ENCODE assay signal across 8 cellular contexts in the genomic region with DNA sequence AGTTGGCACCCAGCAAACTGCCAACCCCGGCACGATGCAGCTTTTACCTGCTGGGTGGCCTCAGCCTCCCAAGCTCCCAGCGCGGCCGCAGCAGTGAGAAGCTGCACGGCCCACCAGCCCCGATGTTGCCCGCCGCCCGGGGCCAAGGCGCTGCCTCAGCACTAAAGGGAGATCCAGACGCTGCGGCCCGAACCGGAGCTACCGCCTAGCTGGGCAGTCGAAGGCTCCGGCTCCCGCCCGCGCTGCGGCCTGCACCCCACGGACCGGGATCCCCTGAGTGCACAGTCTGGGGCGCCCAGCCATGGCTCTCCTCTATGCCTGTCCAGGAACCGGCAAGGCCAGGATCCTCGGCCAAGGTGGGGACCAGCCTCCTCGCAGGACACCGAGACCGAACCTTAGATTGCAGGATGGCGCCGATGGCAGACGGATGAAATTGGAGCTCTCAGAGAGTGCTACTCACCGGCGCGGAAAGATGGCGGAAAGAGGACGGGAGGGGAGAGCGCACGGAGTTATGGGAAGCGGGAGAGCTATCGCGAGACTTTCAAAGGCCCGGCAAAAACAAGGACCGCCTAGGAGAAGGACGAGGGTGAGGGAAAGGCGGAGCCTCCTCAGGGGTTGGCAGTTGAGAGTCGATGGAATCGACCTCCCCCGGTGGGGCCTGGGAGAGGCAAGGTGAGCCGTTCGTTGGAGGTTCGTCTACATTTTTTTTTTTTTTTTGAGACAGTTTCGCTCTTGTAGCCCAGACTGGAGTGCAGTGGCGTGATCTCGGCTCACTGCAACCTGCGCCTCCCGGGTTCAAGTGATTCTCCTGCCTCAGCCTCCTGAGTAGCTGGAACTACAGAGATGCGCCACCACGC. TPM values are rescaled to one million over a fixed set of nuclear protein-coding genes. Genes with fewer than 3 reads are reported as not detected.
DNase-seq lines count a peak whose midpoint lies in the region; ATAC-seq and TF ChIP-seq lines count a peak whose summit lies in the region.

A gene (minus strand): TSS at position 485 of the 857 bp plus-strand sequence. CDS start 1,221 bp downstream, outside the sequence.

- peaks cover 0 to 28% (median 10%) of the 10 kb centered on the region in 4 donors for H3K4me1 ChIP-seq in right lobe of liver

- peak; percentile 68 for TF ChIP-seq POLR2A in right lobe of liver (IDR thresholded peaks at IDR 0.05)

- peak within 1 kb of the TSS; percentile 99 for H3K27ac Mint-ChIP-seq in activated CD4-positive, alpha-beta memory T cell treated with anti-CD3 and anti-CD28 coated beads for 36 hours

- peak within 1 kb of the TSS; percentile 97 for H3K4me3 Mint-ChIP-seq in activated CD4-positive, alpha-beta memory T cell treated with anti-CD3 and anti-CD28 coated beads for 36 hours

- H3K4me1 Mint-ChIP-seq in activated CD4-positive, alpha-beta memory T cell treated with anti-CD3 and anti-CD28 coated beads for 36 hours (ENCODE audit: low read depth), result peaks cover 41% of the 10 kb centered on the region

- peak within 1 kb of the TSS in 57 of 59 donors; percentile 41 to 96 (median 83) for H3K27ac ChIP-seq in dorsolateral prefrontal cortex
- peak within 1 kb of the TSS; percentile 68 to 79 (median 76) for H3K27ac ChIP-seq in right lobe of liver

- no peaks in the 10 kb centered on the region for H3K27me3 Mint-ChIP-seq in activated CD4-positive, alpha-beta memory T cell treated with anti-CD3 and anti-CD28 coated beads for 36 hours

- H3K9me3 Mint-ChIP-seq in activated CD4-positive, alpha-beta memory T cell treated with anti-CD3 and anti-CD28 coated beads for 36 hours, result no peaks in the 10 kb centered on the region

- H3K36me3 ChIP-seq in right lobe of liver, result peaks cover 0 to 66% (median 28%) of the 10 kb centered on the region in 4 donors

- POLR2A ChIA-PET in activated CD4-positive, alpha-beta memory T cell treated with anti-CD3 and anti-CD28 coated beads for 36 hours (lab: Charles Lee), result interaction anchor here (0.7 to 7.0 kb wide), 6 partner anchors 11 to 156 kb away, joined by 3 to 126 read pairs (median 6); a partner anchor contains a TSS

- peak within 1 kb of the TSS; percentile 63 to 99 (median 94) for H3K4me3 ChIP-seq in dorsolateral prefrontal cortex
- peak within 1 kb of the TSS; percentile 80 to 99 (median 98) for H3K4me3 ChIP-seq in right lobe of liver

- CTCF ChIA-PET in activated CD4-positive, alpha-beta memory T cell treated with anti-CD3 and anti-CD28 coated beads for 36 hours (lab: Charles Lee), result interaction anchor here (0.6 to 8.4 kb wide), 4 partner anchors 11 to 1088 kb away, joined by 3 to 90 read pairs (median 3); a partner anchor contains a TSS

- H3K9me3 ChIP-seq in right lobe of liver, result no peaks in the 10 kb centered on the region

- intact Hi-C loops in activated CD4-positive, alpha-beta memory T cell treated with anti-CD3 and anti-CD28 coated beads for 36 hours (cut with micrococcal nuclease), result loop anchor here (1.0 to 5.0 kb wide), 3 partner anchors 11 to 277 kb away; a partner anchor contains a TSS
- intact Hi-C loops in dorsolateral prefrontal cortex (cut with DNase I) (loop anchor here (1.0 to 10.0 kb wide), 2 partner anchors 11 to 735 kb away; a partner anchor contains a TSS), right lobe of liver (cut with DNase I) (no loop called here)

- peaks cover 72% of the 10 kb centered on the region for H3K36me3 Mint-ChIP-seq in activated CD4-positive, alpha-beta memory T cell treated with anti-CD3 and anti-CD28 coated beads for 36 hours

- ATAC-seq in GM19438 (IDR thresholded peaks at IDR 0.05; ENCODE audit: low read depth, unreplicated experiment), result peak; percentile 78
- ATAC-seq in HG03575 (IDR thresholded peaks at IDR 0.05; ENCODE audit: extremely low read depth, insufficient number of reproducible peaks, low FRiP score, unreplicated experiment), result peak; percentile 63
- ATAC-seq in right lobe of liver, result peak; percentile 96 to 97 (median 97)

- peak; percentile 97 for DNase-seq in CD1c-positive myeloid dendritic cell (ENCODE audit: extremely low spot score)
- peak; percentile 91 for DNase-seq in NCI-H82 treated with DMSO at 0.1 percent for 48 hours (lab: John Stamatoyannopoulos, UW; ENCODE audit: unreplicated experiment)
- DNase-seq in activated CD4-positive, alpha-beta memory T cell treated with anti-CD3 and anti-CD28 coated beads for 36 hours, result peak; percentile 96
- peak; percentile 84 to 95 (median 92) for DNase-seq in dorsolateral prefrontal cortex
- DNase-seq in right lobe of liver, result peak; percentile 91 to 95 (median 95)
- DNase-seq in stimulated activated CD4-positive, alpha-beta T cell treated with anti-CD3 and anti-CD28 coated beads, Interleukin-4, amount 100 ng/mL, for 4 hours, result peak; percentile 82 to 93

- TF ChIP-seq CTCF in dorsolateral prefrontal cortex (IDR thresholded peaks at IDR 0.05 in 54 of 56, conservative IDR thresholded peaks at IDR 0.05 in 2 of 56; ENCODE audit: low read depth in 1 of 56, partially characterized antibody in 56 of 56) (peak in 33 of 56 donors; percentile 4 to 53 (median 32)), right lobe of liver (IDR thresholded peaks at IDR 0.05) (no peak)

- WGBS in right lobe of liver (ENCODE audit: insufficient coverage, low coverage, low lambda C conversion rate, missing lambda C conversion rate), result 6% methylated on average over 30 of the region's 60 CpGs

- H3K27me3 ChIP-seq in dorsolateral prefrontal cortex (no peaks in the 10 kb centered on the region), right lobe of liver (no peaks in the 10 kb centered on the region)

RNA-seq across cellular contexts. Expression of the gene that starts here (rescaled TPM):
- total RNA-seq in activated CD4-positive, alpha-beta memory T cell treated with anti-CD3 and anti-CD28 coated beads for 36 hours, result 1,000 to 10,000 TPM; 2,060 to 2,087 TPM
- 100 to 1,000 TPM; 167 to 354 (median 232) TPM for total RNA-seq in dorsolateral prefrontal cortex
- total RNA-seq in right lobe of liver, result 100 to 1,000 TPM; 413 to 736 (median 445) TPM

Comparison
In these comparisons a context has a peak if more than half of its experiments do, and no peak if none do; other contexts are left out.
1. Peak in every context shown above with its lines: DNase-seq, ATAC-seq, H3K4me3 ChIP-seq and H3K27ac ChIP-seq.
2. CTCF ChIP-seq: peak in dorsolateral prefrontal cortex (33 of 56); none in right lobe of liver (0 of 4).
3. intact Hi-C loops: an anchor here in activated CD4-positive, alpha-beta memory T cell treated with anti-CD3 and anti-CD28 coated beads for 36 hours (1.0 to 5.0 kb wide) and dorsolateral prefrontal cortex (1.0 to 10.0 kb wide); none called in right lobe of liver.